22 cellular contexts compared by ENCODE assay signal in genomic region chr18:55768255-55768654, GRCh38.
DNase-seq lines count a peak whose midpoint lies in the region; ATAC-seq and TF ChIP-seq lines count a peak whose summit lies in the region.
"Had no signal": no experiment of that assay in that cellular context is flagged by ENCODE, and none has a peak within 500 bp of the region (broad histone marks: within the 10 kb centered on the region; RNA-seq: fewer than 3 reads in every experiment).

No MANE protein-coding gene starts in this region.

- ATAC-seq in WTC11 (peak; percentile 92), GM21825 (IDR thresholded peaks at IDR 0.05; ENCODE audit: unreplicated experiment) (no peak)
- ATAC-seq: stimulated activated naive CD8-positive, alpha-beta T cell treated with anti-CD3 and anti-CD28 coated beads, Interleukin-15, amount 100 ng/mL, for 72 hours had no signal

- POLR2A ChIA-PET in WTC11 (lab: Charles Lee) = interaction anchor here (0.9 kb wide), 1 partner anchor 446 kb away, joined by 6 read pairs; no protein-coding TSS in a partner anchor
- POLR2A ChIA-PET in activated CD4-positive, alpha-beta memory T cell treated with anti-CD3 and anti-CD28 coated beads, Interleukin-2, amount 10 ng/mL, durations not matched to agents 7 days and 5 days (lab: Charles Lee) = no interaction called here

- no peaks in the 10 kb centered on the region for H3K36me3 Mint-ChIP-seq in WTC11
- no peaks in the 10 kb centered on the region for H3K36me3 Mint-ChIP-seq in activated CD4-positive, alpha-beta memory T cell treated with anti-CD3 and anti-CD28 coated beads, Interleukin-2, amount 10 ng/mL, durations not matched to agents 7 days and 5 days (ENCODE audit: low read depth)
- H3K36me3 Mint-ChIP-seq: immature natural killer cell had no signal

- peak overlapping the region; percentile 29; the same call in 1 of the 2 replicates for H3K27ac Mint-ChIP-seq in WTC11
- no peak overlapping the region for H3K27ac Mint-ChIP-seq in activated CD4-positive, alpha-beta memory T cell treated with anti-CD3 and anti-CD28 coated beads, Interleukin-2, amount 10 ng/mL, durations not matched to agents 7 days and 5 days
- H3K27ac Mint-ChIP-seq: activated naive CD4-positive, alpha-beta T cell treated with anti-CD3 and anti-CD28 coated beads for 36 hours; B cell; immature natural killer cell; stimulated activated naive CD8-positive, alpha-beta T cell treated with anti-CD3 and anti-CD28 coated beads, Interleukin-15, amount 100 ng/mL, for 72 hours had no signal

- CTCF ChIA-PET in WTC11 (lab: Charles Lee) = interaction anchor here (0.6 to 1.1 kb wide), 5 partner anchors 10 to 591 kb away, joined by 3 to 5 read pairs (median 3); no protein-coding TSS in a partner anchor
- CTCF ChIA-PET in activated CD4-positive, alpha-beta memory T cell treated with anti-CD3 and anti-CD28 coated beads, Interleukin-2, amount 10 ng/mL, durations not matched to agents 7 days and 5 days (lab: Charles Lee) = no interaction called here

- no peaks in the 10 kb centered on the region for H3K27me3 Mint-ChIP-seq in WTC11 (ENCODE audit: low read depth)
- H3K27me3 Mint-ChIP-seq in activated CD4-positive, alpha-beta memory T cell treated with anti-CD3 and anti-CD28 coated beads, Interleukin-2, amount 10 ng/mL, durations not matched to agents 7 days and 5 days = no peaks in the 10 kb centered on the region
- H3K27me3 Mint-ChIP-seq: central memory CD8-positive, alpha-beta T cell; stimulated activated naive CD8-positive, alpha-beta T cell treated with anti-CD3 and anti-CD28 coated beads, Interleukin-15, amount 100 ng/mL, for 72 hours had no signal

- peaks cover 65% of the 10 kb centered on the region for H3K4me1 Mint-ChIP-seq in WTC11
- H3K4me1 Mint-ChIP-seq in activated CD4-positive, alpha-beta memory T cell treated with anti-CD3 and anti-CD28 coated beads, Interleukin-2, amount 10 ng/mL, durations not matched to agents 7 days and 5 days = no peaks in the 10 kb centered on the region
- H3K4me1 Mint-ChIP-seq: central memory CD8-positive, alpha-beta T cell; immature natural killer cell; stimulated activated naive CD8-positive, alpha-beta T cell treated with anti-CD3 and anti-CD28 coated beads, Interleukin-15, amount 100 ng/mL, for 72 hours had no signal

- peak; percentile 13 for DNase-seq in HCEC 1CT
- DNase-seq in WTC11 (ENCODE audit: low spot score) = peak; percentile 27
- peak; percentile 88 for DNase-seq in iPS DF 19.7 (ENCODE audit: low read depth, low spot score)
- DNase-seq in renal cortical epithelial cell (ENCODE audit: low read depth) = peak; percentile 27
- DNase-seq in activated CD4-positive, alpha-beta memory T cell treated with anti-CD3 and anti-CD28 coated beads, Interleukin-2, amount 10 ng/mL, durations not matched to agents 7 days and 5 days = no peak
- no peak for DNase-seq in AG08396 (ENCODE audit: low spot score)
- DNase-seq: activated CD4-positive, CD25-positive, alpha-beta regulatory T cell treated with anti-CD3 and anti-CD28 coated beads, Interleukin-2, amount 50 U/mL, for 72 hours; activated naive CD4-positive, alpha-beta T cell treated with anti-CD3 and anti-CD28 coated beads for 36 hours; activated T-cell treated with anti-CD3 and anti-CD28 coated beads, Interleukin-2, amount 50 U/mL, for 48 hours; DMS79; immature natural killer cell; NCI-H1092; NCI-H1930; nucleus accumbens; spleen; stimulated activated CD4-positive, alpha-beta T cell treated with anti-CD3 and anti-CD28 coated beads, Interleukin-4, amount 100 ng/mL, for 24 hours; stimulated activated naive CD8-positive, alpha-beta T cell treated with anti-CD3 and anti-CD28 coated beads, Interleukin-15, amount 100 ng/mL, for 72 hours; T1000; transverse colon had no signal

- no peak overlapping the region; the same call in 1 of the 2 replicates for H3K4me3 Mint-ChIP-seq in WTC11
- H3K4me3 Mint-ChIP-seq in activated CD4-positive, alpha-beta memory T cell treated with anti-CD3 and anti-CD28 coated beads, Interleukin-2, amount 10 ng/mL, durations not matched to agents 7 days and 5 days = no peak overlapping the region
- H3K4me3 Mint-ChIP-seq: activated naive CD4-positive, alpha-beta T cell treated with anti-CD3 and anti-CD28 coated beads for 36 hours; B cell; central memory CD8-positive, alpha-beta T cell; immature natural killer cell; stimulated activated naive CD8-positive, alpha-beta T cell treated with anti-CD3 and anti-CD28 coated beads, Interleukin-15, amount 100 ng/mL, for 72 hours had no signal

- no peaks in the 10 kb centered on the region for H3K9me3 Mint-ChIP-seq in WTC11
- H3K9me3 Mint-ChIP-seq in activated CD4-positive, alpha-beta memory T cell treated with anti-CD3 and anti-CD28 coated beads, Interleukin-2, amount 10 ng/mL, durations not matched to agents 7 days and 5 days = peaks cover 3% of the 10 kb centered on the region
- H3K9me3 Mint-ChIP-seq: central memory CD8-positive, alpha-beta T cell; stimulated activated naive CD8-positive, alpha-beta T cell treated with anti-CD3 and anti-CD28 coated beads, Interleukin-15, amount 100 ng/mL, for 72 hours had no signal

- no peak for TF ChIP-seq CTCF in WTC11 (IDR thresholded peaks at IDR 0.05)

TF ChIP-seq in WTC11, 78 proteins besides CTCF, POLR2A, EP300 and RAD21:
- TF ChIP-seq PRDM15 (CRISPR knock-in tag; IDR thresholded peaks at IDR 0.05) (no peak), USF2 (CRISPR knock-in tag; IDR thresholded peaks at IDR 0.05) (peak; percentile 90), PRRX2 (CRISPR knock-in tag; IDR thresholded peaks at IDR 0.05) (no peak), USF1 (CRISPR knock-in tag; IDR thresholded peaks at IDR 0.05) (peak; percentile 87)

Comparison
In these comparisons a context has a peak if more than half of its experiments do, and no peak if none do; other contexts are left out.
1. DNase-seq: peak in HCEC 1CT (single experiment), WTC11 (single experiment), iPS DF 19.7 (single experiment) and renal cortical epithelial cell (single experiment); none in activated CD4-positive, alpha-beta memory T cell treated with anti-CD3 and anti-CD28 coated beads, Interleukin-2, amount 10 ng/mL, durations not matched to agents 7 days and 5 days (single experiment) and AG08396 (single experiment).